9 cellular contexts compared by ENCODE assay signal in genomic region chr1:174815036-174815435, GRCh38.
DNase-seq lines count a peak whose midpoint lies in the region; ATAC-seq and TF ChIP-seq lines count a peak whose summit lies in the region.
"Had no signal": no experiment of that assay in that cellular context is flagged by ENCODE, and none has a peak within 500 bp of the region (broad histone marks: within the 10 kb centered on the region; RNA-seq: fewer than 3 reads in every experiment).

No MANE protein-coding gene starts in this region.

- H3K27me3 Mint-ChIP-seq in activated naive CD8-positive, alpha-beta T cell treated with anti-CD3 and anti-CD28 coated beads, Interleukin-2, amount 10 ng/mL, durations not matched to agents 7 days and 5 days, result no peaks in the 10 kb centered on the region
- no peaks in the 10 kb centered on the region for H3K27me3 Mint-ChIP-seq in type B pancreatic cell

- peak; percentile 14 for DNase-seq in stimulated activated CD4-positive, alpha-beta T cell treated with anti-CD3 and anti-CD28 coated beads, Interleukin-4, amount 100 ng/mL, for 24 hours
- no peak for DNase-seq in stimulated activated CD4-positive, alpha-beta T cell treated with anti-CD3 and anti-CD28 coated beads, Interleukin-4, amount 100 ng/mL, for 4 hours
- no peak for DNase-seq in activated naive CD8-positive, alpha-beta T cell treated with anti-CD3 and anti-CD28 coated beads, Interleukin-2, amount 10 ng/mL, durations not matched to agents 7 days and 5 days
- no peak for DNase-seq in Kasumi-1 (lab: John Stamatoyannopoulos, UW)
- DNase-seq in type B pancreatic cell (ENCODE audit: extremely low spot score, unreplicated experiment), result no peak
- DNase-seq in NCI-H1436 (lab: John Stamatoyannopoulos, UW), result no peak
- DNase-seq: GF-D8 had no signal

- H3K4me1 Mint-ChIP-seq in activated naive CD8-positive, alpha-beta T cell treated with anti-CD3 and anti-CD28 coated beads, Interleukin-2, amount 10 ng/mL, durations not matched to agents 7 days and 5 days, result peaks cover 13% of the 10 kb centered on the region
- H3K4me1 Mint-ChIP-seq in type B pancreatic cell (ENCODE audit: unreplicated experiment), result peaks cover 5% of the 10 kb centered on the region

- TF ChIP-seq CTCF in type B pancreatic cell (conservative IDR thresholded peaks at IDR 0.05), result no peak

- peak; percentile 42 for ATAC-seq in HG03354 (IDR thresholded peaks at IDR 0.05; ENCODE audit: poor library complexity, severe bottlenecking, unreplicated experiment)
- ATAC-seq in activated naive CD8-positive, alpha-beta T cell treated with anti-CD3 and anti-CD28 coated beads, Interleukin-2, amount 10 ng/mL, durations not matched to agents 7 days and 5 days (ENCODE audit: low read depth), result peak; percentile 30
- no peak for ATAC-seq in HG03039 (IDR thresholded peaks at IDR 0.05; ENCODE audit: unreplicated experiment)

- H3K9me3 Mint-ChIP-seq in activated naive CD8-positive, alpha-beta T cell treated with anti-CD3 and anti-CD28 coated beads, Interleukin-2, amount 10 ng/mL, durations not matched to agents 7 days and 5 days, result no peaks in the 10 kb centered on the region
- no peaks in the 10 kb centered on the region for H3K9me3 Mint-ChIP-seq in type B pancreatic cell

- H3K27ac Mint-ChIP-seq in activated naive CD8-positive, alpha-beta T cell treated with anti-CD3 and anti-CD28 coated beads, Interleukin-2, amount 10 ng/mL, durations not matched to agents 7 days and 5 days, result no peak overlapping the region
- no peak overlapping the region for H3K27ac Mint-ChIP-seq in type B pancreatic cell

- H3K4me3 Mint-ChIP-seq in activated naive CD8-positive, alpha-beta T cell treated with anti-CD3 and anti-CD28 coated beads, Interleukin-2, amount 10 ng/mL, durations not matched to agents 7 days and 5 days, result no peak overlapping the region
- no peak overlapping the region for H3K4me3 Mint-ChIP-seq in type B pancreatic cell

- peaks cover 23% of the 10 kb centered on the region for H3K36me3 Mint-ChIP-seq in activated naive CD8-positive, alpha-beta T cell treated with anti-CD3 and anti-CD28 coated beads, Interleukin-2, amount 10 ng/mL, durations not matched to agents 7 days and 5 days
- H3K36me3 Mint-ChIP-seq in type B pancreatic cell, result no peaks in the 10 kb centered on the region

- POLR2A ChIA-PET in activated naive CD8-positive, alpha-beta T cell treated with anti-CD3 and anti-CD28 coated beads, Interleukin-2, amount 10 ng/mL, durations not matched to agents 7 days and 5 days (lab: Charles Lee), result no interaction called here
